In the genomic region with DNA sequence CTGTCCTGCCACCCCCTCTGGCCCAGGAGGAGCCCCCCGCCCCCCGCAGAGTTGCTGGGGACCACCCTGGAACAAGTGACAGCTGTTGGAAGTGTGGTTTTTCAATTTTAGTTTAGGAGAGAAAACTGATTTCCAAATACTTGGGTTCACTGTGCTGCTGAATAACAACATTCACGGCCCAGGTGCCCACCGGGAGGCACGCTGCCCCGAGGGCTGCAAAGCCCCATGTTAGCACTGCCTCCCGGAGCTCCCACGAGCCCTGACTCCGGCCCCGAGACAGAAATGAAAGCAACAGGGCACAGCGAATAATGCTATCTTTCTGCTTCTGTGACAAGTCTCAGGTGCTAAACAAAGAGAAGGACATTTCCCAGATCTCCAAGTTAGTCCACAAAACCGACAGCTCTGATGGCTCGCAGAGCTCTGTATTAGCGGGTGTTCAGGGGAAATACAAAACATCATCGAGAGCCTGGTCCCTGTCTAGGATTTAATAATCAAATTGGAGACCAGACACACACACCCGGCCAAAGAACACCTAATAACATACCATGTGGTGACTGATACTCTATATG, we compare ENCODE assay signal across 20 cellular contexts.
"Had no signal": no experiment of that assay in that cellular context is flagged by ENCODE, and none has a peak within 500 bp of the region (broad histone marks: within the 10 kb centered on the region; RNA-seq: fewer than 3 reads in every experiment).

No MANE protein-coding gene starts in this region.

- H3K27me3 ChIP-seq: body of pancreas, gastrocnemius medialis, left lung, ovary had no signal

- DNase-seq: activated CD4-positive, alpha-beta memory T cell treated with anti-CD3 and anti-CD28 coated beads, Interleukin-2, amount 10 ng/mL, durations not matched to agents 7 days and 5 days; activated effector memory CD4-positive, alpha-beta T cell treated with anti-CD3 and anti-CD28 coated beads, Interleukin-2, amount 50 U/mL, for 16 hours; activated T-cell treated with anti-CD3 and anti-CD28 coated beads, Interleukin-2, amount 50 U/mL, for 4 hours; cortex of kidney; effector memory CD4-positive, alpha-beta T cell; gastrocnemius medialis; left lung; mesendoderm; ovary; stimulated activated CD4-positive, alpha-beta T cell treated with anti-CD3 and anti-CD28 coated beads, Interleukin-1b, Interleukin-23, amount 100 ng/mL, for 48 hours; stimulated activated naive CD8-positive, alpha-beta T cell treated with anti-CD3 and anti-CD28 coated beads, Interleukin-15, amount 100 ng/mL, for 72 hours; T-helper 1 cell had no signal

- H3K4me3 Mint-ChIP-seq: activated CD4-positive, alpha-beta memory T cell treated with anti-CD3 and anti-CD28 coated beads, Interleukin-2, amount 10 ng/mL, durations not matched to agents 7 days and 5 days; activated T-cell treated with anti-CD3 and anti-CD28 coated beads, Interleukin-2, amount 50 U/mL, for 4 hours; neural crest cell; stimulated activated naive CD8-positive, alpha-beta T cell treated with anti-CD3 and anti-CD28 coated beads, Interleukin-15, amount 100 ng/mL, for 72 hours had no signal

- H3K4me3 ChIP-seq: body of pancreas, gastrocnemius medialis, left lung, ovary, SK-N-MC, thoracic aorta had no signal

- H3K36me3 ChIP-seq: gastrocnemius medialis, left lung, ovary, thoracic aorta had no signal

- H3K4me1 Mint-ChIP-seq: activated CD4-positive, alpha-beta memory T cell treated with anti-CD3 and anti-CD28 coated beads, Interleukin-2, amount 10 ng/mL, durations not matched to agents 7 days and 5 days; stimulated activated naive CD8-positive, alpha-beta T cell treated with anti-CD3 and anti-CD28 coated beads, Interleukin-15, amount 100 ng/mL, for 72 hours had no signal

- H3K9me3 ChIP-seq: gastrocnemius medialis, left lung, ovary, thoracic aorta had no signal

- H3K4me1 ChIP-seq: body of pancreas, gastrocnemius medialis had no signal

- H3K27ac Mint-ChIP-seq: activated CD4-positive, alpha-beta memory T cell treated with anti-CD3 and anti-CD28 coated beads, Interleukin-2, amount 10 ng/mL, durations not matched to agents 7 days and 5 days; stimulated activated naive CD8-positive, alpha-beta T cell treated with anti-CD3 and anti-CD28 coated beads, Interleukin-15, amount 100 ng/mL, for 72 hours had no signal

- H3K9me3 Mint-ChIP-seq: activated CD4-positive, alpha-beta memory T cell treated with anti-CD3 and anti-CD28 coated beads, Interleukin-2, amount 10 ng/mL, durations not matched to agents 7 days and 5 days; activated naive CD4-positive, alpha-beta T cell treated with anti-CD3 and anti-CD28 coated beads, Interleukin-2, amount 50 U/mL, for 72 hours; activated T-cell treated with anti-CD3 and anti-CD28 coated beads, Interleukin-2, amount 50 U/mL, for 4 hours; neural crest cell; stimulated activated naive CD8-positive, alpha-beta T cell treated with anti-CD3 and anti-CD28 coated beads, Interleukin-15, amount 100 ng/mL, for 72 hours had no signal

- H3K27ac ChIP-seq: body of pancreas, epithelial cell of prostate, gastrocnemius medialis, left lung, ovary, SK-N-MC, thoracic aorta, VCaP had no signal

- ATAC-seq: activated naive CD4-positive, alpha-beta T cell treated with anti-CD3 and anti-CD28 coated beads, Interleukin-2, amount 50 U/mL, for 72 hours; activated T-cell treated with anti-CD3 and anti-CD28 coated beads, Interleukin-2, amount 50 U/mL, for 4 hours; body of pancreas; gastrocnemius medialis; sciatic nerve had no signal

- H3K36me3 Mint-ChIP-seq: activated naive CD4-positive, alpha-beta T cell treated with anti-CD3 and anti-CD28 coated beads, Interleukin-2, amount 50 U/mL, for 72 hours had no signal
